In genomic region chr16:85825326-85825725, GRCh38 we compare ENCODE assay signal across 18 cellular contexts. TPM values are rescaled to one million over a fixed set of nuclear protein-coding genes. Genes with fewer than 3 reads are reported as not detected.
DNase-seq lines count a peak whose midpoint lies in the region; FAIRE-seq and TF ChIP-seq lines count a peak whose summit lies in the region.
"Had no signal": no experiment of that assay in that cellular context is flagged by ENCODE, and none has a peak within 500 bp of the region (broad histone marks: within the 10 kb centered on the region; RNA-seq: fewer than 3 reads in every experiment).

No MANE protein-coding gene starts in this region.

- TF ChIP-seq POLR2A in H54 (IDR thresholded peaks at IDR 0.05; ENCODE audit: low read depth, low read length) = no peak

- H3K9ac ChIP-seq in MM.1S (ENCODE audit: low read length) (no peak overlapping the region), endodermal cell (ENCODE audit: extremely low read depth, low read length, poor library complexity, severe bottlenecking) (no peak overlapping the region)

- H3K4me3 ChIP-seq in MM.1S (ENCODE audit: low read length) (no peak overlapping the region), endodermal cell (ENCODE audit: low read length) (no peak overlapping the region)
- H3K4me3 ChIP-seq: gastroesophageal sphincter, psoas muscle, spleen, thyroid gland had no signal

- no peak for FAIRE-seq in H54 (lab: Jason Lieb, UNC)

- DNase-seq in MM.1S (no peak), endodermal cell (peak; percentile 61), type B pancreatic cell (ENCODE audit: extremely low spot score, unreplicated experiment) (no peak), NCI-H2081 (lab: John Stamatoyannopoulos, UW) (no peak), NCI-H1048 (lab: John Stamatoyannopoulos, UW) (no peak), H54 (ENCODE audit: insufficient read length, low spot score) (no peak)
- DNase-seq: activated CD4-positive, alpha-beta memory T cell treated with anti-CD3 and anti-CD28 coated beads for 36 hours; activated T-cell treated with anti-CD3 and anti-CD28 coated beads, Interleukin-2, amount 50 U/mL, for 4 hours; cortex of kidney; left ventricle myocardium superior; NCI-H1105 treated with DMSO at 0.1 percent for 48 hours; psoas muscle; spleen; thyroid gland had no signal

- H3F3A ChIP-seq in MM.1S (ENCODE audit: insufficient read depth, low read length) = no peaks in the 10 kb centered on the region

- H3K36me3 Mint-ChIP-seq in endodermal cell (ENCODE audit: low read depth) = no peaks in the 10 kb centered on the region
- no peaks in the 10 kb centered on the region for H3K36me3 Mint-ChIP-seq in type B pancreatic cell
- H3K36me3 Mint-ChIP-seq: activated CD4-positive, alpha-beta memory T cell treated with anti-CD3 and anti-CD28 coated beads for 36 hours had no signal

- WGBS in endodermal cell (ENCODE audit: insufficient coverage in 1 of 2, insufficient read length in 1 of 2), 2 experiments = 82 to 91% methylated on average over 6 to 9 of the region's 9 CpGs

- H3K27me3 Mint-ChIP-seq in endodermal cell (ENCODE audit: insufficient read depth) (peaks cover 10% of the 10 kb centered on the region), type B pancreatic cell (peaks cover 21% of the 10 kb centered on the region)

- H3K27ac Mint-ChIP-seq in endodermal cell (no peak overlapping the region), type B pancreatic cell (no peak overlapping the region)
- H3K27ac Mint-ChIP-seq: activated CD4-positive, alpha-beta memory T cell treated with anti-CD3 and anti-CD28 coated beads for 36 hours had no signal

- H3K9me3 Mint-ChIP-seq in endodermal cell = no peaks in the 10 kb centered on the region
- H3K9me3 Mint-ChIP-seq in type B pancreatic cell = no peaks in the 10 kb centered on the region
- H3K9me3 Mint-ChIP-seq: activated CD4-positive, alpha-beta memory T cell treated with anti-CD3 and anti-CD28 coated beads for 36 hours; activated naive CD4-positive, alpha-beta T cell treated with anti-CD3 and anti-CD28 coated beads, Interleukin-2, amount 50 U/mL, for 24 hours; activated T-cell treated with anti-CD3 and anti-CD28 coated beads, Interleukin-2, amount 50 U/mL, for 4 hours had no signal

- TF ChIP-seq CTCF in GM12872 (IDR thresholded peaks at IDR 0.05; ENCODE audit: insufficient read depth, low read depth, low read length) (peak; percentile 51), MM.1S (IDR thresholded peaks at IDR 0.05; ENCODE audit: low read length) (peak; percentile 15), endodermal cell (conservative IDR thresholded peaks at IDR 0.05) (peak; percentile 69), type B pancreatic cell (conservative IDR thresholded peaks at IDR 0.05) (peak; percentile 19)

- no peaks in the 10 kb centered on the region for H3K4me1 Mint-ChIP-seq in endodermal cell
- H3K4me1 Mint-ChIP-seq in type B pancreatic cell (ENCODE audit: unreplicated experiment) = peaks cover 5% of the 10 kb centered on the region

- H4K20me1 ChIP-seq in MM.1S (ENCODE audit: insufficient read depth, low read length) = no peaks in the 10 kb centered on the region

- H3K27ac ChIP-seq in MM.1S (ENCODE audit: low read length) = no peak overlapping the region
- H3K27ac ChIP-seq in endodermal cell (ENCODE audit: low read depth, low read length) = no peak overlapping the region
- H3K27ac ChIP-seq: epithelial cell of prostate, gastroesophageal sphincter, psoas muscle, spleen, thyroid gland had no signal

- H3K79me2 ChIP-seq in MM.1S (ENCODE audit: low read length) = no peaks in the 10 kb centered on the region

- H3K4me1 ChIP-seq in MM.1S (ENCODE audit: low read length) = no peaks in the 10 kb centered on the region
- H3K4me1 ChIP-seq in endodermal cell (ENCODE audit: control insufficient read depth, insufficient read depth, low read length) = no peaks in the 10 kb centered on the region
- H3K4me1 ChIP-seq: psoas muscle had no signal

- no peaks in the 10 kb centered on the region for H3K9me3 ChIP-seq in MM.1S (replicated peaks; ENCODE audit: insufficient read depth, low read length)
- no peaks in the 10 kb centered on the region for H3K9me3 ChIP-seq in endodermal cell (ENCODE audit: control insufficient read depth, low read length)
- H3K9me3 ChIP-seq: gastroesophageal sphincter, psoas muscle, spleen, thyroid gland had no signal

- peaks cover 33% of the 10 kb centered on the region for H3K27me3 ChIP-seq in MM.1S (replicated peaks; ENCODE audit: insufficient read depth, low read length)
- H3K27me3 ChIP-seq in endodermal cell (ENCODE audit: control insufficient read depth, insufficient read depth, low read length, poor library complexity, severe bottlenecking) = peaks cover 9% of the 10 kb centered on the region
- H3K27me3 ChIP-seq: gastroesophageal sphincter, thyroid gland had no signal

- no peak overlapping the region for H3K4me2 ChIP-seq in MM.1S (ENCODE audit: low read depth, low read length)

- no peaks in the 10 kb centered on the region for H3K9me2 ChIP-seq in MM.1S (replicated peaks; ENCODE audit: insufficient read depth, low read length)

- H3K36me3 ChIP-seq in MM.1S (replicated peaks; ENCODE audit: insufficient read depth, low read length) = no peaks in the 10 kb centered on the region
- H3K36me3 ChIP-seq in endodermal cell (ENCODE audit: control insufficient read depth, insufficient read depth, low read length) = no peaks in the 10 kb centered on the region
- H3K36me3 ChIP-seq: gastroesophageal sphincter, spleen, thyroid gland had no signal

- no peak overlapping the region for H2AFZ ChIP-seq in MM.1S (ENCODE audit: low read length)

- no peak overlapping the region for H3K4me3 Mint-ChIP-seq in endodermal cell
- no peak overlapping the region for H3K4me3 Mint-ChIP-seq in type B pancreatic cell
- H3K4me3 Mint-ChIP-seq: activated CD4-positive, alpha-beta memory T cell treated with anti-CD3 and anti-CD28 coated beads for 36 hours; activated naive CD4-positive, alpha-beta T cell treated with anti-CD3 and anti-CD28 coated beads, Interleukin-2, amount 50 U/mL, for 24 hours; activated T-cell treated with anti-CD3 and anti-CD28 coated beads, Interleukin-2, amount 50 U/mL, for 4 hours had no signal

RNA-seq across cellular contexts. Expression of gene COX4I1, which starts 25.8 kb away (rescaled TPM):
- total RNA-seq in endodermal cell = 100 to 1,000 TPM; 436 to 471 TPM
- 553 TPM for polyA plus RNA-seq in endodermal cell (2013, experiment 1 of 2)
- polyA plus RNA-seq in endodermal cell (2013, experiment 2 of 2) = 508 TPM
- total RNA-seq in type B pancreatic cell (ENCODE audit: low replicate concordance) = 524 and 674 TPM in 2 replicates

RNA-seq across cellular contexts. Expression of gene EMC8, which starts 26.0 kb away (rescaled TPM):
- total RNA-seq in endodermal cell (10 to 100 TPM; 60.1 to 67.6 TPM), type B pancreatic cell (ENCODE audit: low replicate concordance) (34.8 and 41.4 TPM in 2 replicates)
- 39.9 TPM for polyA plus RNA-seq in endodermal cell (2013, experiment 1 of 2)
- 37.1 TPM for polyA plus RNA-seq in endodermal cell (2013, experiment 2 of 2)

Comparison
In these comparisons a context has a peak if more than half of its experiments do, and no peak if none do; other contexts are left out.
1. CTCF ChIP-seq: peak in every context shown above with its lines; median percentile 69 in endodermal cell; 51 in GM12872; 19 in type B pancreatic cell; 15 in MM.1S.